13 cellular contexts compared by ENCODE assay signal in the genomic region with DNA sequence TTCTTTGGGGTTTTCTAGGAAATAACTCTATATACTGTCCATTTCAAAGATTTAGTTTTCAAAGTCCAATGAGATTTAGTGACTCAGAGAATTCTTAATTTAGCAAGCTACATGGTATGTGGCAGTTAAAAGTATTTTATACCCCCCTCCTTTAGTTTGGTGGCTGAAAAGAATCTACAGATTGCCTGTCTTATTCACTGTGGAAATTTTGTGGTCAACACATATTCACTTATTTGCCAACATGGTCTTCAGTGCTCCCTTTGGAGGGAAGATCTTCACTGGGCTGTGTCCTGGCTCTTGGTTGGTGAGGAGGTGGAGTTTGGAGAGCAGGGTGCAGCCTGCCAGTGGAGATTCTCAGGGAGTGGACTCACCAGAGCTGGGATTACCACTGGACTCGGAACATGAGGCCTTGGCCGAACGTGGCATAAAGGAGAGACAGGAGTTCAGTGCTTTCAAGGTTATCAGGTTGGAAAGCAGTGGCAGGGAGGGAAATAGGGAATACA. TPM values are rescaled to one million over a fixed set of nuclear protein-coding genes. Genes with fewer than 3 reads are reported as not detected.
DNase-seq lines count a peak whose midpoint lies in the region; ATAC-seq, FAIRE-seq and TF ChIP-seq lines count a peak whose summit lies in the region.
"Had no signal": no experiment of that assay in that cellular context is flagged by ENCODE, and none has a peak within 500 bp of the region (broad histone marks: within the 10 kb centered on the region; RNA-seq: fewer than 3 reads in every experiment).

No MANE protein-coding gene starts in this region.

- peaks cover 9% of the 10 kb centered on the region for H3K27me3 Mint-ChIP-seq in CD8-positive, alpha-beta T cell (ENCODE audit: low read depth)
- no peaks in the 10 kb centered on the region for H3K27me3 Mint-ChIP-seq in activated naive CD8-positive, alpha-beta T cell treated with anti-CD3 and anti-CD28 coated beads for 36 hours

- no peaks in the 10 kb centered on the region for H3K4me1 Mint-ChIP-seq in CD8-positive, alpha-beta T cell (ENCODE audit: low read depth)
- H3K4me1 Mint-ChIP-seq in activated naive CD8-positive, alpha-beta T cell treated with anti-CD3 and anti-CD28 coated beads for 36 hours = peaks cover 3% of the 10 kb centered on the region

- no peaks in the 10 kb centered on the region for H3K36me3 Mint-ChIP-seq in CD8-positive, alpha-beta T cell
- peaks cover 3% of the 10 kb centered on the region for H3K36me3 Mint-ChIP-seq in activated naive CD8-positive, alpha-beta T cell treated with anti-CD3 and anti-CD28 coated beads for 36 hours

- in situ Hi-C loops in astrocyte of the spinal cord (cut with HindIII; ENCODE audit: low sequenced_read_pairs) = no loop called here

- H3K4me3 ChIP-seq in astrocyte of the spinal cord (ENCODE audit: low read depth, low read length) (no peak overlapping the region), right atrium auricular region (no peak overlapping the region), stomach smooth muscle (ENCODE audit: low read length in 2 of 2) (no peak overlapping the region)
- H3K4me3 ChIP-seq in CD8-positive, alpha-beta T cell (ENCODE audit: low read depth, low read length) = no peak overlapping the region

- no peak for TF ChIP-seq POLR2A in H54 (IDR thresholded peaks at IDR 0.05; ENCODE audit: low read depth, low read length)

- ATAC-seq in CD8-positive, alpha-beta T cell = no peak

- H3K4me1 ChIP-seq in right atrium auricular region = peaks cover 0 to 40% of the 10 kb centered on the region in 2 donors
- peaks cover 13% of the 10 kb centered on the region for H3K4me1 ChIP-seq in stomach smooth muscle (ENCODE audit: control insufficient read depth, insufficient read depth, low read length)
- H3K4me1 ChIP-seq in CD8-positive, alpha-beta T cell (ENCODE audit: insufficient read depth, low read length) = no peaks in the 10 kb centered on the region

- H3K27ac ChIP-seq in right atrium auricular region = peak overlapping the region; percentile 84 to 89
- peak overlapping the region; percentile 68 for H3K27ac ChIP-seq in stomach smooth muscle (ENCODE audit: low read length)
- H3K27ac ChIP-seq in CD8-positive, alpha-beta T cell (ENCODE audit: low read depth, low read length) = no peak overlapping the region

- peak; percentile 36 for FAIRE-seq in H54 (lab: Jason Lieb, UNC)
- FAIRE-seq: D721Med, GM12891 had no signal

- H3K9me3 Mint-ChIP-seq in CD8-positive, alpha-beta T cell = no peaks in the 10 kb centered on the region
- H3K9me3 Mint-ChIP-seq in activated naive CD8-positive, alpha-beta T cell treated with anti-CD3 and anti-CD28 coated beads for 36 hours = no peaks in the 10 kb centered on the region

- H3K4me3 Mint-ChIP-seq in CD8-positive, alpha-beta T cell = no peak overlapping the region
- no peak overlapping the region for H3K4me3 Mint-ChIP-seq in activated naive CD8-positive, alpha-beta T cell treated with anti-CD3 and anti-CD28 coated beads for 36 hours
- H3K4me3 Mint-ChIP-seq: mesothelial cell of epicardium had no signal

- no peak overlapping the region for H3K27ac Mint-ChIP-seq in CD8-positive, alpha-beta T cell
- no peak overlapping the region for H3K27ac Mint-ChIP-seq in activated naive CD8-positive, alpha-beta T cell treated with anti-CD3 and anti-CD28 coated beads for 36 hours
- H3K27ac Mint-ChIP-seq: mesothelial cell of epicardium had no signal

- no peak overlapping the region for H3K9ac ChIP-seq in stomach smooth muscle (ENCODE audit: low read length in 2 of 2)

- POLR2A ChIA-PET in CD8-positive, alpha-beta T cell (lab: Charles Lee) = no interaction called here

- DNase-seq in H54 (ENCODE audit: insufficient read length, low spot score) (no peak), astrocyte of the spinal cord (ENCODE audit: low read depth, low spot score) (peak; percentile 83), right atrium auricular region (ENCODE audit: low spot score) (no peak), NCI-H1694 (lab: John Stamatoyannopoulos, UW) (no peak), germinal center (ENCODE audit: low spot score) (no peak)
- no peak for DNase-seq in CD8-positive, alpha-beta T cell
- no peak for DNase-seq in activated naive CD8-positive, alpha-beta T cell treated with anti-CD3 and anti-CD28 coated beads for 36 hours
- DNase-seq: cortex of kidney, NCI-H524 treated with DMSO at 0.1 percent for 48 hours had no signal

- no peaks in the 10 kb centered on the region for H3K27me3 ChIP-seq in right atrium auricular region
- no peaks in the 10 kb centered on the region for H3K27me3 ChIP-seq in stomach smooth muscle (ENCODE audit: control insufficient read depth in 1 of 2, insufficient read depth in 2 of 2, low read length in 2 of 2)
- H3K27me3 ChIP-seq in CD8-positive, alpha-beta T cell (ENCODE audit: insufficient read depth, low read length) = no peaks in the 10 kb centered on the region

- intact Hi-C loops in CD8-positive, alpha-beta T cell (cut with DNase I, micrococcal nuclease) = no loop called here

- TF ChIP-seq CTCF in astrocyte of the spinal cord (IDR thresholded peaks at IDR 0.05; ENCODE audit: low read depth, low read length) (no peak), right atrium auricular region (IDR thresholded peaks at IDR 0.05) (no peak)
- no peak for TF ChIP-seq CTCF in CD8-positive, alpha-beta T cell (IDR thresholded peaks at IDR 0.05)

- H3K36me3 ChIP-seq in right atrium auricular region (no peaks in the 10 kb centered on the region), stomach smooth muscle (ENCODE audit: control insufficient read depth in 2 of 2, insufficient read depth in 2 of 2, low read length in 2 of 2) (no peaks in the 10 kb centered on the region)
- H3K36me3 ChIP-seq in CD8-positive, alpha-beta T cell (ENCODE audit: insufficient read depth, low read length) = no peaks in the 10 kb centered on the region

- H3K9me3 ChIP-seq in right atrium auricular region = no peaks in the 10 kb centered on the region
- no peaks in the 10 kb centered on the region for H3K9me3 ChIP-seq in stomach smooth muscle (ENCODE audit: control insufficient read depth in 2 of 2, low read length in 2 of 2)
- no peaks in the 10 kb centered on the region for H3K9me3 ChIP-seq in CD8-positive, alpha-beta T cell (ENCODE audit: low read length)

- CTCF ChIA-PET in CD8-positive, alpha-beta T cell (lab: Charles Lee) = no interaction called here

RNA-seq across cellular contexts. Expression of gene SAMD4A, which starts 39.8 kb away (rescaled TPM):
- 100 to 1,000 TPM in 1 of 2 donors, 10 to 100 TPM in 1; 74.5 to 102 TPM for total RNA-seq in right atrium auricular region
- 1 to 10 TPM; 1.6 to 2.0 TPM for total RNA-seq in CD8-positive, alpha-beta T cell
- 1 to 10 TPM; 4.6 to 4.7 TPM for total RNA-seq in activated naive CD8-positive, alpha-beta T cell treated with anti-CD3 and anti-CD28 coated beads for 36 hours

Comparison
In these comparisons a context has a peak if more than half of its experiments do, and no peak if none do; other contexts are left out.
1. RNA of gene SAMD4A, which starts 39.8 kb away (total RNA-seq): 74.5 to 102 TPM in right atrium auricular region; 4.6 to 4.7 TPM in activated naive CD8-positive, alpha-beta T cell treated with anti-CD3 and anti-CD28 coated beads for 36 hours and 1.6 to 2.0 TPM in CD8-positive, alpha-beta T cell; every median in the first group is over 10 times any median in the second.